8 cellular contexts compared by ENCODE assay signal in genomic region chr6:157381631-157382621, GRCh38. TPM values are rescaled to one million over a fixed set of nuclear protein-coding genes. Genes with fewer than 3 reads are reported as not detected.
DNase-seq lines count a peak whose midpoint lies in the region; ATAC-seq and TF ChIP-seq lines count a peak whose summit lies in the region.

No MANE protein-coding gene starts in this region.

- H3K27ac ChIP-seq in WERI-Rb-1 (peak overlapping the region; percentile 85), mammary epithelial cell (ENCODE audit: insufficient read depth, low read depth, low read length) (no peak overlapping the region), spleen (peak overlapping the region; percentile 90 to 97 (median 94))

- WGBS in mammary epithelial cell (ENCODE audit: low coverage, missing lambda C conversion rate), result 12% methylated on average over 11 of the region's 96 CpGs
- WGBS in spleen, 5 donors, result 1 to 2% (median 1%) methylated on average over 36 to 96 of the region's 96 CpGs

- no peaks in the 10 kb centered on the region for H4K20me1 ChIP-seq in mammary epithelial cell (ENCODE audit: insufficient read depth, low read length)

- CTCF ChIA-PET in mammary epithelial cell (lab: Charles Lee; ENCODE audit: low non-redundant PET), result interaction anchor here (0.6 to 0.7 kb wide), 3 partner anchors 47 to 189 kb away, joined by 3 read pairs; no protein-coding TSS in a partner anchor

- dilution Hi-C loops in mammary epithelial cell (cut with HindIII; ENCODE audit: low sequenced_read_pairs), result no loop called here

- H3K9ac ChIP-seq in mammary epithelial cell (ENCODE audit: insufficient read depth, low read length), result no peak overlapping the region

- H3K36me3 ChIP-seq in WERI-Rb-1 (no peaks in the 10 kb centered on the region), mammary epithelial cell (ENCODE audit: insufficient read depth, low read length) (no peaks in the 10 kb centered on the region), spleen (no peaks in the 10 kb centered on the region)

- H3K79me2 ChIP-seq in mammary epithelial cell (ENCODE audit: insufficient read depth, low read length), result peaks cover 5% of the 10 kb centered on the region

- peak; percentile 67 for DNase-seq in EH (ENCODE audit: low read depth)
- DNase-seq in KBM-7, result peak; percentile 62
- peak; percentile 56 for DNase-seq in WERI-Rb-1
- peak; percentile 41 for DNase-seq in mammary epithelial cell
- peak; percentile 71 for DNase-seq in iris pigment epithelial cell (ENCODE audit: low read depth)
- peak; percentile 91 for DNase-seq in spleen
- DNase-seq in cortex of kidney (lab: John Stamatoyannopoulos, UW), result no peak

- ATAC-seq in GM21528 (IDR thresholded peaks at IDR 0.05; ENCODE audit: low FRiP score, unreplicated experiment), result peak; percentile 16

- peak overlapping the region; percentile 83 for H3K4me3 ChIP-seq in WERI-Rb-1 (ENCODE audit: low read depth, low read length)
- H3K4me3 ChIP-seq in mammary epithelial cell (replicated peaks in 1 of 3; ENCODE audit: insufficient read depth in 1 of 3, low read depth in 2 of 3, low read length in 3 of 3), result peak overlapping the region; percentile 87 to 92 (median 91)
- H3K4me3 ChIP-seq in spleen, result peak overlapping the region; percentile 79 to 100 (median 97)

- H3K4me1 ChIP-seq in mammary epithelial cell (ENCODE audit: insufficient read depth, low read length), result peaks cover 8% of the 10 kb centered on the region
- peaks cover 4 to 51% (median 24%) of the 10 kb centered on the region in 6 donors for H3K4me1 ChIP-seq in spleen

- in situ Hi-C loops in KBM-7 (cut with MboI; ENCODE audit: low pct_unique_long_range_greater_than_20kb, low sequenced_read_pairs), result no loop called here
- in situ Hi-C loops in mammary epithelial cell (cut with MboI; ENCODE audit: low sequenced_read_pairs in 2 of 2), result no loop called here

- no peak for TF ChIP-seq POLR2A in spleen (IDR thresholded peaks at IDR 0.05)

- intact Hi-C loops in mammary epithelial cell (cut with micrococcal nuclease) (loop anchor here (1.0 to 5.0 kb wide), 3 partner anchors 68 to 285 kb away; no protein-coding TSS in a partner anchor), spleen (cut with DNase I; ENCODE audit: low total_unique reads) (loop anchor here (10.0 kb wide), 1 partner anchor 57 kb away; the partner anchor contains the start of gene TMEM242)

- H2AFZ ChIP-seq in mammary epithelial cell (ENCODE audit: low read depth, low read length), result peak overlapping the region; percentile 86

- H3K4me2 ChIP-seq in mammary epithelial cell (ENCODE audit: insufficient read depth, low read depth, low read length), result peak overlapping the region; percentile 98

- TF ChIP-seq CTCF in WERI-Rb-1 (IDR thresholded peaks at IDR 0.05; ENCODE audit: low read depth, low read length) (0 out of 2 replicates have a peak, but pooled peaks have one; percentile 24), mammary epithelial cell (conservative IDR thresholded peaks at IDR 0.05 in 1 of 2, IDR thresholded peaks at IDR 0.05 in 1 of 2; ENCODE audit: extremely low read depth in 1 of 2, insufficient read depth in 1 of 2, low read depth in 1 of 2, low read length in 2 of 2) (no peak), spleen (IDR thresholded peaks at IDR 0.05 in 8 of 11, conservative IDR thresholded peaks at IDR 0.05 in 3 of 11) (peak in 2 of 11 experiments; percentile 29)

- no peaks in the 10 kb centered on the region for H3K27me3 ChIP-seq in WERI-Rb-1 (ENCODE audit: insufficient read depth, low read depth, severe bottlenecking)
- H3K27me3 ChIP-seq in mammary epithelial cell (ENCODE audit: insufficient read depth, low read length), result no peaks in the 10 kb centered on the region
- peaks cover 0 to 6% (median 0%) of the 10 kb centered on the region in 7 donors for H3K27me3 ChIP-seq in spleen (replicated peaks in 1 of 7)

- BruUV-seq in mammary epithelial cell (replicated peaks; lab: Mats Ljungman, UMichigan), result no TSS peak

- H3K9me3 ChIP-seq in WERI-Rb-1 (ENCODE audit: severe bottlenecking) (no peaks in the 10 kb centered on the region), mammary epithelial cell (replicated peaks; ENCODE audit: insufficient read depth, low read length) (no peaks in the 10 kb centered on the region), spleen (no peaks in the 10 kb centered on the region)

RNA-seq across cellular contexts. Expression of gene ZDHHC14, which starts 0.9 kb away (rescaled TPM):
- 1 to 10 TPM; 4.0 to 5.7 TPM for total RNA-seq in mammary epithelial cell
- 2.7 TPM for polyA plus RNA-seq in mammary epithelial cell
- not detected for polyA minus RNA-seq in mammary epithelial cell
- 10 to 100 TPM; 10.0 to 18.2 (median 15.8) TPM for total RNA-seq in spleen
- polyA plus RNA-seq in spleen, result 10 to 100 TPM in 2 of 3 donors, 1 to 10 TPM in 1; 7.8 to 12.8 (median 10.7) TPM

RNA-seq across cellular contexts. Expression of gene TMEM242, which starts 58.6 kb away (rescaled TPM):
- 10 to 100 TPM in 1 of 2 donors, 1 to 10 TPM in 1; 6.0 to 13.8 TPM for total RNA-seq in mammary epithelial cell
- 4.7 TPM for polyA plus RNA-seq in mammary epithelial cell
- polyA minus RNA-seq in mammary epithelial cell, result 3.6 TPM
- total RNA-seq in spleen, result 10 to 100 TPM in 3 of 7 donors, 1 to 10 TPM in 4; 5.6 to 16.0 (median 9.2) TPM
- polyA plus RNA-seq in spleen, result 1 to 10 TPM; 3.7 to 6.7 (median 5.8) TPM
